ENCODE assay signal across 1 cellular context in genomic region chr5:137470111-137470920, GRCh38.
TF ChIP-seq lines count a peak whose summit lies in the region.

No MANE protein-coding gene starts in this region.

TF ChIP-seq in GM23338, 12 proteins besides CTCF, POLR2A, EP300 and RAD21 (continued from another document):
- TF ChIP-seq ETS1 (IDR thresholded peaks at IDR 0.05) (no peak), ZNF114 (CRISPR knock-in tag; IDR thresholded peaks at IDR 0.05) (no peak), ZNF331 (CRISPR knock-in tag; IDR thresholded peaks at IDR 0.05; ENCODE audit: low read depth) (no peak), ZNF462 (CRISPR knock-in tag; IDR thresholded peaks at IDR 0.05) (no peak), EZH2phosphoT487 (IDR thresholded peaks at IDR 0.05; ENCODE audit: unreplicated experiment) (no peak), CREB1 (CRISPR knock-in tag; IDR thresholded peaks at IDR 0.05; ENCODE audit: low read depth) (no peak), NANOG (IDR thresholded peaks at IDR 0.05; ENCODE audit: borderline replicate concordance) (no peak), POLR2AphosphoS5 (IDR thresholded peaks at IDR 0.05; ENCODE audit: low read depth) (no peak), EZH2 (IDR thresholded peaks at IDR 0.05; ENCODE audit: low read depth, unreplicated experiment) (no peak), STAT1 (IDR thresholded peaks at IDR 0.05; ENCODE audit: unreplicated experiment) (no peak), JUNB (IDR thresholded peaks at IDR 0.05; ENCODE audit: unreplicated experiment) (no peak)
